Comparison of ENCODE assay signal across 33 cellular contexts in genomic region chr5:9112520-9113291, GRCh38.
A peak's percentile ranks its signal among the peaks of the same experiment; 100 is the strongest.
DNase-seq lines count a peak whose midpoint lies in the region; ATAC-seq, FAIRE-seq and TF ChIP-seq lines count a peak whose summit lies in the region.
"Had no signal": no experiment of that assay in that cellular context is flagged by ENCODE, and none has a peak within 500 bp of the region (broad histone marks: within the 10 kb centered on the region; RNA-seq: fewer than 3 reads in every experiment).

No MANE protein-coding gene starts in this region.

- no peak for TF ChIP-seq CTCF in astrocyte (IDR thresholded peaks at IDR 0.05; ENCODE audit: insufficient read depth, low read depth, low read length)
- no peak for TF ChIP-seq CTCF in fibroblast of lung (conservative IDR thresholded peaks at IDR 0.05 in 1 of 2, IDR thresholded peaks at IDR 0.05 in 1 of 2; ENCODE audit: low read depth in 1 of 2, low read length in 2 of 2)

- H3K4me1 Mint-ChIP-seq in astrocyte (ENCODE audit: low read depth, unreplicated experiment), result peaks cover 9% of the 10 kb centered on the region
- H3K4me1 Mint-ChIP-seq in activated CD8-positive, alpha-beta memory T cell treated with anti-CD3 and anti-CD28 coated beads, Interleukin-2, amount 10 ng/mL, durations not matched to agents 7 days and 5 days, result no peaks in the 10 kb centered on the region
- H3K4me1 Mint-ChIP-seq: activated CD4-positive, alpha-beta T cell treated with anti-CD3 and anti-CD28 coated beads for 36 hours; GM23338; nephron progenitor cell; T-helper 17 cell had no signal

- no peaks in the 10 kb centered on the region for H3K27me3 ChIP-seq in astrocyte (ENCODE audit: insufficient read depth, low read length)
- no peaks in the 10 kb centered on the region for H3K27me3 ChIP-seq in fibroblast of lung (ENCODE audit: control insufficient read depth, insufficient read depth, low read length)
- H3K27me3 ChIP-seq: adrenal gland, sigmoid colon, stomach, tibial artery had no signal

- H3K9me3 ChIP-seq in astrocyte (ENCODE audit: insufficient read depth, low read depth, low read length) (no peaks in the 10 kb centered on the region), fibroblast of lung (ENCODE audit: control insufficient read depth, insufficient read depth, low read depth, low read length) (no peaks in the 10 kb centered on the region)
- H3K9me3 ChIP-seq: adrenal gland, sigmoid colon, stomach had no signal

- H3K4me3 Mint-ChIP-seq in astrocyte (ENCODE audit: unreplicated experiment), result no peak overlapping the region
- H3K4me3 Mint-ChIP-seq in activated CD8-positive, alpha-beta memory T cell treated with anti-CD3 and anti-CD28 coated beads, Interleukin-2, amount 10 ng/mL, durations not matched to agents 7 days and 5 days, result no peak overlapping the region
- H3K4me3 Mint-ChIP-seq: activated CD4-positive, alpha-beta T cell treated with anti-CD3 and anti-CD28 coated beads for 36 hours; activated T-cell treated with anti-CD3 and anti-CD28 coated beads, Interleukin-2, amount 50 U/mL, for 4 hours; dendritic cell treated with granulocyte-macrophage colony-stimulating factor and Interleukin-4, amounts not matched to agents 40 ng/mL and 50 ng/mL, for 4 days; GM23338; nephron progenitor cell; T-helper 17 cell had no signal

- ATAC-seq in activated CD8-positive, alpha-beta memory T cell treated with anti-CD3 and anti-CD28 coated beads, Interleukin-2, amount 10 ng/mL, durations not matched to agents 7 days and 5 days, result no peak
- no peak for ATAC-seq in GM18870 (IDR thresholded peaks at IDR 0.05; ENCODE audit: unreplicated experiment)
- ATAC-seq: activated CD4-positive, alpha-beta T cell treated with anti-CD3 and anti-CD28 coated beads for 36 hours; activated T-cell treated with anti-CD3 and anti-CD28 coated beads, Interleukin-2, amount 50 U/mL, for 4 hours; GM23338; left ventricle myocardium superior; T-helper 17 cell had no signal

- H3K27me3 Mint-ChIP-seq in astrocyte (ENCODE audit: low read depth, unreplicated experiment), result no peaks in the 10 kb centered on the region
- H3K27me3 Mint-ChIP-seq in activated CD8-positive, alpha-beta memory T cell treated with anti-CD3 and anti-CD28 coated beads, Interleukin-2, amount 10 ng/mL, durations not matched to agents 7 days and 5 days, result no peaks in the 10 kb centered on the region
- H3K27me3 Mint-ChIP-seq: activated CD4-positive, alpha-beta T cell treated with anti-CD3 and anti-CD28 coated beads for 36 hours; dendritic cell treated with granulocyte-macrophage colony-stimulating factor and Interleukin-4, amounts not matched to agents 40 ng/mL and 50 ng/mL, for 4 days; T-helper 17 cell had no signal

- H3K9me3 Mint-ChIP-seq in astrocyte (ENCODE audit: unreplicated experiment), result peaks cover 2% of the 10 kb centered on the region
- H3K9me3 Mint-ChIP-seq in activated CD8-positive, alpha-beta memory T cell treated with anti-CD3 and anti-CD28 coated beads, Interleukin-2, amount 10 ng/mL, durations not matched to agents 7 days and 5 days (ENCODE audit: low read depth), result no peaks in the 10 kb centered on the region

- H2AFZ ChIP-seq in astrocyte (ENCODE audit: low read depth, low read length) (no peak overlapping the region), fibroblast of lung (ENCODE audit: low read length) (no peak overlapping the region)
- H2AFZ ChIP-seq: GM23338, parathyroid adenoma had no signal

- H3K36me3 Mint-ChIP-seq in astrocyte (ENCODE audit: low read depth, unreplicated experiment), result peaks cover 18% of the 10 kb centered on the region
- no peaks in the 10 kb centered on the region for H3K36me3 Mint-ChIP-seq in activated CD8-positive, alpha-beta memory T cell treated with anti-CD3 and anti-CD28 coated beads, Interleukin-2, amount 10 ng/mL, durations not matched to agents 7 days and 5 days

- no peaks in the 10 kb centered on the region for H3K79me2 ChIP-seq in astrocyte (ENCODE audit: insufficient read depth, low read length)
- H3K79me2 ChIP-seq in fibroblast of lung (ENCODE audit: control insufficient read depth, insufficient read depth, low read length), result no peaks in the 10 kb centered on the region
- H3K79me2 ChIP-seq: parathyroid adenoma had no signal

- peak; percentile 41 for FAIRE-seq in astrocyte (lab: Jason Lieb, UNC)
- FAIRE-seq: D721Med had no signal

- H3K27ac ChIP-seq in astrocyte (ENCODE audit: low read depth, low read length) (no peak overlapping the region), fibroblast of lung (ENCODE audit: insufficient read depth, low read length) (no peak overlapping the region)
- H3K27ac ChIP-seq: adrenal gland, C4-2B, parathyroid adenoma, sigmoid colon, SK-N-MC, stomach, tibial artery had no signal

- DNase-seq in HPDE6-E6E7 (ENCODE audit: extremely low spot score) (peak; percentile 80), astrocyte (ENCODE audit: low read depth) (peak; percentile 21), fibroblast of lung (ENCODE audit: low read depth in 2 of 2) (peak; percentile 9 to 31), myocyte (ENCODE audit: low read depth) (peak; percentile 18), SK-N-DZ (ENCODE audit: low spot score) (no peak)
- no peak for DNase-seq in activated CD8-positive, alpha-beta memory T cell treated with anti-CD3 and anti-CD28 coated beads, Interleukin-2, amount 50 U/mL, for 4 hours
- no peak for DNase-seq in activated CD8-positive, alpha-beta memory T cell treated with anti-CD3 and anti-CD28 coated beads, Interleukin-2, amount 10 ng/mL, durations not matched to agents 7 days and 5 days
- DNase-seq: activated CD4-positive, alpha-beta T cell treated with anti-CD3 and anti-CD28 coated beads for 36 hours; activated CD8-positive, alpha-beta memory T cell treated with anti-CD3 and anti-CD28 coated beads for 24 hours; activated naive CD4-positive, alpha-beta T cell treated with Interleukin-2 at 50 U/mL for 16 hours; activated T-cell treated with anti-CD3 and anti-CD28 coated beads, Interleukin-2, amount 50 U/mL, for 4 hours; adrenal gland; caudate nucleus; foreskin fibroblast; Karpas-422; left ventricle myocardium superior; NCI-H1092 treated with DMSO at 0.1 percent for 48 hours; NCI-H187 treated with DMSO at 0.1 percent for 48 hours; NCI-H2227 treated with DMSO at 0.1 percent for 48 hours; NCI-H748 treated with DMSO at 0.1 percent for 48 hours; nephron progenitor cell; sigmoid colon; stimulated activated CD8-positive, alpha-beta memory T cell treated with anti-CD3 and anti-CD28 coated beads, Interleukin-4, amount 100 ng/mL, for 48 hours; stomach; T-helper 17 cell; tibial artery had no signal

- H3K4me1 ChIP-seq in astrocyte (ENCODE audit: insufficient read depth, low read length), result no peaks in the 10 kb centered on the region
- no peaks in the 10 kb centered on the region for H3K4me1 ChIP-seq in fibroblast of lung (ENCODE audit: control insufficient read depth, extremely low read depth, insufficient read depth, low read length)
- H3K4me1 ChIP-seq: adrenal gland, parathyroid adenoma, sigmoid colon, stomach, tibial artery had no signal

- H3K4me3 ChIP-seq in astrocyte (ENCODE audit: insufficient read depth, low read depth, low read length) (no peak overlapping the region), fibroblast of lung (replicated peaks in 1 of 4; ENCODE audit: control extremely low read depth in 1 of 4, insufficient read depth in 1 of 4, low read depth in 3 of 4, low read length in 4 of 4) (no peak overlapping the region)
- H3K4me3 ChIP-seq: adrenal gland, GM23338, sigmoid colon, SK-N-MC, stomach, tibial artery had no signal

- no peak overlapping the region for H3K27ac Mint-ChIP-seq in astrocyte (ENCODE audit: unreplicated experiment)
- H3K27ac Mint-ChIP-seq in activated CD8-positive, alpha-beta memory T cell treated with anti-CD3 and anti-CD28 coated beads, Interleukin-2, amount 10 ng/mL, durations not matched to agents 7 days and 5 days, result no peak overlapping the region
- H3K27ac Mint-ChIP-seq: activated CD4-positive, alpha-beta T cell treated with anti-CD3 and anti-CD28 coated beads for 36 hours; dendritic cell treated with granulocyte-macrophage colony-stimulating factor and Interleukin-4, amounts not matched to agents 40 ng/mL and 50 ng/mL, for 4 days; GM23338; nephron progenitor cell; T-helper 17 cell had no signal

- H3K4me2 ChIP-seq in astrocyte (ENCODE audit: low read length) (no peak overlapping the region), fibroblast of lung (ENCODE audit: extremely low read depth, insufficient read depth, low read length) (no peak overlapping the region)
- H3K4me2 ChIP-seq: GM23338 had no signal

- CTCF ChIA-PET in activated CD8-positive, alpha-beta memory T cell treated with anti-CD3 and anti-CD28 coated beads, Interleukin-2, amount 10 ng/mL, durations not matched to agents 7 days and 5 days (lab: Charles Lee), result no interaction called here

- no peaks in the 10 kb centered on the region for H4K20me1 ChIP-seq in astrocyte (ENCODE audit: insufficient read depth, low read length)
- H4K20me1 ChIP-seq in fibroblast of lung (ENCODE audit: control insufficient read depth, extremely low read depth, insufficient read depth, low read length), result no peaks in the 10 kb centered on the region

- H3K36me3 ChIP-seq in astrocyte (ENCODE audit: insufficient read depth, low read length) (no peaks in the 10 kb centered on the region), fibroblast of lung (ENCODE audit: control insufficient read depth, insufficient read depth, low read length) (peaks cover 2% of the 10 kb centered on the region)
- H3K36me3 ChIP-seq: adrenal gland, sigmoid colon, stomach had no signal

- no peak overlapping the region for H3K9ac ChIP-seq in astrocyte (ENCODE audit: low read length)
- no peak overlapping the region for H3K9ac ChIP-seq in fibroblast of lung (ENCODE audit: insufficient read depth, low read length)
- H3K9ac ChIP-seq: parathyroid adenoma had no signal

Comparison
In these comparisons a context has a peak if more than half of its experiments do, and no peak if none do; other contexts are left out.
1. DNase-seq: peak in HPDE6-E6E7 (single experiment), astrocyte (single experiment), fibroblast of lung (2 of 2) and myocyte (single experiment); none in activated CD8-positive, alpha-beta memory T cell treated with anti-CD3 and anti-CD28 coated beads, Interleukin-2, amount 50 U/mL, for 4 hours (single experiment), activated CD8-positive, alpha-beta memory T cell treated with anti-CD3 and anti-CD28 coated beads, Interleukin-2, amount 10 ng/mL, durations not matched to agents 7 days and 5 days (single experiment) and SK-N-DZ (single experiment).